In genomic region chr1:195045072-195045471, GRCh38 we compare ENCODE assay signal across 8 cellular contexts.
"Had no signal": no experiment of that assay in that cellular context is flagged by ENCODE, and none has a peak within 500 bp of the region (broad histone marks: within the 10 kb centered on the region; RNA-seq: fewer than 3 reads in every experiment).

No MANE protein-coding gene starts in this region.

- H3K27ac ChIP-seq: GM23248, HL-60 had no signal

- H3K9me3 ChIP-seq: HAP-1 had no signal

- H3K4me3 ChIP-seq: GM23248, HAP-1, K562 had no signal

- H2AFZ ChIP-seq: GM23248 had no signal

- ATAC-seq: K562 had no signal

- H3K4me1 ChIP-seq: HAP-1 had no signal

- H3K9ac ChIP-seq: GM23248 had no signal

- FAIRE-seq: K562 had no signal

- DNase-seq: GM23248, GOT3, H7, IMR-90, KG1 had no signal

- H3K36me3 ChIP-seq: HAP-1 had no signal
